In genomic region chr10:88594482-88594881, GRCh38 we compare ENCODE assay signal across 8 cellular contexts. TPM values are rescaled to one million over a fixed set of nuclear protein-coding genes. Genes with fewer than 3 reads are reported as not detected.
"Had no signal": no experiment of that assay in that cellular context is flagged by ENCODE, and none has a peak within 500 bp of the region (broad histone marks: within the 10 kb centered on the region; RNA-seq: fewer than 3 reads in every experiment).

No MANE protein-coding gene starts in this region.

- ATAC-seq: GM23338, K562 had no signal

- H3K9me3 Mint-ChIP-seq: GM23338, H9 had no signal

- H3K4me2 ChIP-seq: GM23338 had no signal

- H3K27ac Mint-ChIP-seq: GM23338, H9 had no signal

- H3K4me1 Mint-ChIP-seq: GM23338, H9 had no signal

- H3K4me3 ChIP-seq: GM23338, K562 had no signal

- H2AFZ ChIP-seq: GM23338 had no signal

- H3K4me3 Mint-ChIP-seq: GM23338, H9 had no signal

- DNase-seq: H9, HCEC 1CT, KG1 had no signal

- FAIRE-seq: H1, HTR-8/SVneo, K562 had no signal

RNA-seq across cellular contexts. Expression of gene LIPJ, which starts 7.9 kb away (rescaled TPM):
- total RNA-seq: H1, H9, HT-29, K562 had no signal
- polyA plus RNA-seq: GM23338, H1, K562 had no signal
